22 cellular contexts compared by ENCODE assay signal in the genomic region with DNA sequence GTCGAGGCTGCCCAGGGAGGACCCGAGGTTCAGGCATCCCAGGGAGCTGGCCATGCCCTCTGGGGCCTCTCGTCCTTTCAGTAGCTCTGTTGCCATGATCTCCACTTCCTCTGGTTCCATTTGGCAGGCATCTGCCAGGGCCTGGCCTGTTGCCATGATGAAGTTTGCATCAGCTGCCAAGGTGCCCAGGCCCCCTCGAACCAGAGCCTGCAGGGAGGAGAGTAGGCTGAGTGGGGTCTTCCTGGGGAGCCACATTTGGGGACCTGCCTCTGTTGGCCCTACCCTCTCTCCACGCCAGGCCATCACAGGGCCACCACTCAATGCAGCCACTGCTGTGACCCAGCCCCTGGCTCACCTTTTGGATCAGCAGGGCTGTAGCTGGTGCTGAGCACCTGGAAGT.
"Had no signal": no experiment of that assay in that cellular context is flagged by ENCODE, and none has a peak within 500 bp of the region (broad histone marks: within the 10 kb centered on the region; RNA-seq: fewer than 3 reads in every experiment).

No MANE protein-coding gene starts in this region.

- DNase-seq: IMR-90; Karpas-422; KG1; MG63; NCI-H1105 treated with DMSO at 0.1 percent for 48 hours; NCI-H1417 treated with DMSO at 0.1 percent for 48 hours; NCI-H146; NCI-H187 treated with DMSO at 0.1 percent for 48 hours; NCI-H2029 treated with DMSO at 0.1 percent for 48 hours; NCI-H2171 treated with DMSO at 0.1 percent for 48 hours; NCI-H226; NCI-H510A; NCI-H524 treated with DMSO at 0.1 percent for 48 hours; NK-92 treated with Interleukin-12 subunit alpha and Interleukin-12 subunit beta, amount 100 ng/mL, for 24 hours; PC-3; Right ventricle myocardium superior; SIG-M5; T-helper 2 cell had no signal

- H3K4me1 ChIP-seq: SJSA1 had no signal

- ATAC-seq: HepG2, Panc1, PC-3 had no signal

- FAIRE-seq: HepG2 had no signal

- H3K4me3 ChIP-seq: MG63, SJSA1, SK-N-MC had no signal

- H3K9me3 ChIP-seq: MG63, SJSA1 had no signal

- H3K36me3 ChIP-seq: MG63, SJSA1 had no signal

- H3K27ac ChIP-seq: SJSA1, SK-N-MC had no signal

- H3K27me3 ChIP-seq: MG63, SJSA1 had no signal
